ENCODE assay signal across 10 cellular contexts in the genomic region with DNA sequence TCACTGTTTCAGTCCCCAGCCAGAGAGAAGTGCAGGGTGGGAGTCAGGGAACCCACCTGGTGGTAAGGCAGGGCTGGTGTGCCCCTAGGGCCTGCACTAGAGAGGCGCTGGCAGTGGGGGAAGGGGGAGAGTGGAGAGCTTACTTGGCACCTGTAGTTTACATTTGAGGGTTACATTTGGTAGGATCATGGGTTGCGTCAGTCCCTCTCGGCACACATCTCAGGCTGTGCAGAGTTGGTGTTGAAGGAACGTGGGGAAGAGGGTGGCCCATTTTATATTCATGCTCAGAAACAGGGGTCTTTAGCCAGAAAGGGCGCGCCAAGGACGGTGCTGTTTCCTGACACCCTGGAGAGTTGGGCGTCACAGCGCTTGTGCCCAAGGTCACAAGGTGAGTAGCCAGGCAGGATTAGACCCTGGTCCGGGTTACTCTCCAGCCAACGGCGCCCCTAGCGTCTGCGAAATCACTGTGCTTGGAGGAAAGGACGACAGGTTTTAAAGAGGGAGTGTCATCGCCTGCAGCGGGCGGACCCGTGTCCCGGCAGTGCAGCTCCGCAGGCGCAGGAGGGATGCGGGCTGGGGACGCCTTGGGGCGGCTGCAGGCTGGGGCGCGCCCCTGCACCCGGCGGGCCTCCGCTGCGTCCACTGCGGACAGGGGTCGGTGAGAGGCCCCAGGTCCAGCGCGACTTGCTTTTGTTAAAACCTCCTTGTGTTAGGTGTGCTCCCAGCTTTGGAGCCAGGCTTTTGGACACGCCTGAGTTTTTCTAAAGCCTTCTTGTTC.
DNase-seq lines count a peak whose midpoint lies in the region; ATAC-seq, FAIRE-seq and TF ChIP-seq lines count a peak whose summit lies in the region.
"Had no signal": no experiment of that assay in that cellular context is flagged by ENCODE, and none has a peak within 500 bp of the region (broad histone marks: within the 10 kb centered on the region; RNA-seq: fewer than 3 reads in every experiment).

No MANE protein-coding gene starts in this region.

- H3K4me1 Mint-ChIP-seq in progenitor cell of endocrine pancreas (ENCODE audit: low read depth) = peaks cover 60% of the 10 kb centered on the region

- no peaks in the 10 kb centered on the region for H3K27me3 ChIP-seq in BE2C
- H3K27me3 ChIP-seq in bronchial epithelial cell (ENCODE audit: control insufficient read depth, insufficient read depth, low read length) = no peaks in the 10 kb centered on the region
- peaks cover 41% of the 10 kb centered on the region for H3K27me3 ChIP-seq in iPS-15b (ENCODE audit: control insufficient read depth, insufficient read depth, low read length)
- no peaks in the 10 kb centered on the region for H3K27me3 ChIP-seq in WERI-Rb-1 (ENCODE audit: insufficient read depth, low read depth, severe bottlenecking)
- H3K27me3 ChIP-seq: breast epithelium had no signal

- ATAC-seq in GM21390 (IDR thresholded peaks at IDR 0.05; ENCODE audit: unreplicated experiment) (no peak), HG02763 (IDR thresholded peaks at IDR 0.05; ENCODE audit: unreplicated experiment) (no peak)

- H3K27ac ChIP-seq in WERI-Rb-1 = no peak overlapping the region
- H3K27ac ChIP-seq: breast epithelium had no signal

- no peak for FAIRE-seq in bronchial epithelial cell (lab: Jason Lieb, UNC)

- peaks cover 39% of the 10 kb centered on the region for H3K4me1 ChIP-seq in BE2C
- H3K4me1 ChIP-seq in iPS-15b (ENCODE audit: control insufficient read depth, insufficient read depth, low read length) = peaks cover 8% of the 10 kb centered on the region
- H3K4me1 ChIP-seq: breast epithelium had no signal

- peaks cover 4% of the 10 kb centered on the region for H3K36me3 Mint-ChIP-seq in progenitor cell of endocrine pancreas (ENCODE audit: insufficient read depth)

- H3K36me3 ChIP-seq in BE2C = peaks cover 40% of the 10 kb centered on the region
- H3K36me3 ChIP-seq in bronchial epithelial cell (ENCODE audit: control insufficient read depth, insufficient read depth, low read length) = peaks cover 3% of the 10 kb centered on the region
- H3K36me3 ChIP-seq in iPS-15b (ENCODE audit: control insufficient read depth, insufficient read depth, low read length) = no peaks in the 10 kb centered on the region
- H3K36me3 ChIP-seq in WERI-Rb-1 = peaks cover 13% of the 10 kb centered on the region
- H3K36me3 ChIP-seq: breast epithelium had no signal

- H3K27ac Mint-ChIP-seq in progenitor cell of endocrine pancreas = peak overlapping the region; percentile 8

- peak overlapping the region; percentile 28 for H3K9ac ChIP-seq in iPS-15b (ENCODE audit: low read depth, low read length)

- no peaks in the 10 kb centered on the region for H3K9me3 ChIP-seq in BE2C
- no peaks in the 10 kb centered on the region for H3K9me3 ChIP-seq in iPS-15b (ENCODE audit: control insufficient read depth, insufficient read depth, low read length)
- no peaks in the 10 kb centered on the region for H3K9me3 ChIP-seq in WERI-Rb-1 (ENCODE audit: severe bottlenecking)
- H3K9me3 ChIP-seq: breast epithelium had no signal

- DNase-seq in BE2C (peak; percentile 84), bronchial epithelial cell (ENCODE audit: low read depth) (peak; percentile 69), progenitor cell of endocrine pancreas (ENCODE audit: low spot score, unreplicated experiment) (peak; percentile 71), WERI-Rb-1 (no peak), mesenteric fat pad (ENCODE audit: low spot score) (no peak)
- DNase-seq: T-helper 1 cell had no signal

- H3K4me3 Mint-ChIP-seq in progenitor cell of endocrine pancreas (ENCODE audit: low read depth) = no peak overlapping the region

- no peaks in the 10 kb centered on the region for H3K9me3 Mint-ChIP-seq in progenitor cell of endocrine pancreas (ENCODE audit: low read depth)

- TF ChIP-seq CTCF in BE2C (IDR thresholded peaks at IDR 0.05; ENCODE audit: low read depth, low read length) (peak; percentile 85), bronchial epithelial cell (IDR thresholded peaks at IDR 0.05; ENCODE audit: insufficient read depth, low read length, severe bottlenecking) (peak; percentile 92), progenitor cell of endocrine pancreas (IDR thresholded peaks at IDR 0.05; ENCODE audit: unreplicated experiment) (peak; percentile 82), WERI-Rb-1 (IDR thresholded peaks at IDR 0.05; ENCODE audit: low read depth, low read length) (no peak)

- peaks cover 8% of the 10 kb centered on the region for H3K27me3 Mint-ChIP-seq in progenitor cell of endocrine pancreas

- peak overlapping the region; percentile 38 for H3K4me3 ChIP-seq in BE2C (ENCODE audit: low read depth, low read length)
- peak overlapping the region; percentile 31 for H3K4me3 ChIP-seq in bronchial epithelial cell (ENCODE audit: low read depth, low read length)
- H3K4me3 ChIP-seq in iPS-15b (ENCODE audit: low read depth, low read length) = peak overlapping the region; percentile 30
- H3K4me3 ChIP-seq in WERI-Rb-1 (ENCODE audit: low read depth, low read length) = no peak overlapping the region
- H3K4me3 ChIP-seq: breast epithelium had no signal

Comparison
In these comparisons a context has a peak if more than half of its experiments do, and no peak if none do; other contexts are left out.
1. DNase-seq: peak in BE2C (single experiment), bronchial epithelial cell (single experiment) and progenitor cell of endocrine pancreas (single experiment); none in WERI-Rb-1 (single experiment) and mesenteric fat pad (single experiment).